In genomic region chr9:26157411-26157810, GRCh38 we compare ENCODE assay signal across 1 cellular context.
TF ChIP-seq lines count a peak whose summit lies in the region.

No MANE protein-coding gene starts in this region.

TF ChIP-seq in SK-N-SH treated with all-trans-retinoic acid at 6 μM for 48 hours, 23 proteins besides CTCF, POLR2A, EP300 and RAD21 (continued from another document):
- TF ChIP-seq TSHZ2 (CRISPR knock-in tag; IDR thresholded peaks at IDR 0.05) = no peak
